Comparison of ENCODE assay signal across 1 cellular context in the genomic region with DNA sequence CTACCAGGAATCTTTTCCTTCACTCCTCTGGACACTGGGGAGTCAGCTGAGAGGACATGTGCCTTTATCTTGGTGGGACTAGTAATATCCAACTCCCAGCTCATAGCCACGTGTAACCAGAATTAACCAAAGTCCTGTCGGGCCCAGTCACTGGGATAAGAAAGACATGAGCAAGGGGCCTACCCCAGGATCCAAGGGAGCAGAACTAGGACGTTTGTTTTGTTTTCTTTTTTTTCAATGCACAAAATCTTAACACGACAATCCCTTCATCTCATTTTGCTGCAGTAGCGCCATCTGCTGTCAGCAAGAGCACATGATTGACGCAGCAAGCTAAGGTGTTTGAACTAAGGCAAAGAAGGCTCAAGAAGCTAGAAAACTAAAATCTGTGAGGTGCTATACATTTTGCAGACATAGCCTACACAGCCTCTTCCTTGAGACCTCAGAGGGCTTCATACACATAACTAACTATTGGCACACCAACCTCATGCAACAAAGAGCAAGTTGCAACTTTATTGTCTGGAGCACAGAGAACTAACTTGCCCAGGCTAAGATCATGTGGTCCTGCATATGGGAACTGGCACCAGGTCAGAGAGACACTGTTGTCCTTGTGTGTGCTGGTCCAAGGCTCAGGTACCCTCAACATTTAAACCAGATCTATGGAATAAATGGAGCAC.
TF ChIP-seq lines count a peak whose summit lies in the region.

No MANE protein-coding gene starts in this region.

TF ChIP-seq in GM23338, 12 proteins besides CTCF, POLR2A, EP300 and RAD21 (continued from another document):
- TF ChIP-seq, protein P1, sequence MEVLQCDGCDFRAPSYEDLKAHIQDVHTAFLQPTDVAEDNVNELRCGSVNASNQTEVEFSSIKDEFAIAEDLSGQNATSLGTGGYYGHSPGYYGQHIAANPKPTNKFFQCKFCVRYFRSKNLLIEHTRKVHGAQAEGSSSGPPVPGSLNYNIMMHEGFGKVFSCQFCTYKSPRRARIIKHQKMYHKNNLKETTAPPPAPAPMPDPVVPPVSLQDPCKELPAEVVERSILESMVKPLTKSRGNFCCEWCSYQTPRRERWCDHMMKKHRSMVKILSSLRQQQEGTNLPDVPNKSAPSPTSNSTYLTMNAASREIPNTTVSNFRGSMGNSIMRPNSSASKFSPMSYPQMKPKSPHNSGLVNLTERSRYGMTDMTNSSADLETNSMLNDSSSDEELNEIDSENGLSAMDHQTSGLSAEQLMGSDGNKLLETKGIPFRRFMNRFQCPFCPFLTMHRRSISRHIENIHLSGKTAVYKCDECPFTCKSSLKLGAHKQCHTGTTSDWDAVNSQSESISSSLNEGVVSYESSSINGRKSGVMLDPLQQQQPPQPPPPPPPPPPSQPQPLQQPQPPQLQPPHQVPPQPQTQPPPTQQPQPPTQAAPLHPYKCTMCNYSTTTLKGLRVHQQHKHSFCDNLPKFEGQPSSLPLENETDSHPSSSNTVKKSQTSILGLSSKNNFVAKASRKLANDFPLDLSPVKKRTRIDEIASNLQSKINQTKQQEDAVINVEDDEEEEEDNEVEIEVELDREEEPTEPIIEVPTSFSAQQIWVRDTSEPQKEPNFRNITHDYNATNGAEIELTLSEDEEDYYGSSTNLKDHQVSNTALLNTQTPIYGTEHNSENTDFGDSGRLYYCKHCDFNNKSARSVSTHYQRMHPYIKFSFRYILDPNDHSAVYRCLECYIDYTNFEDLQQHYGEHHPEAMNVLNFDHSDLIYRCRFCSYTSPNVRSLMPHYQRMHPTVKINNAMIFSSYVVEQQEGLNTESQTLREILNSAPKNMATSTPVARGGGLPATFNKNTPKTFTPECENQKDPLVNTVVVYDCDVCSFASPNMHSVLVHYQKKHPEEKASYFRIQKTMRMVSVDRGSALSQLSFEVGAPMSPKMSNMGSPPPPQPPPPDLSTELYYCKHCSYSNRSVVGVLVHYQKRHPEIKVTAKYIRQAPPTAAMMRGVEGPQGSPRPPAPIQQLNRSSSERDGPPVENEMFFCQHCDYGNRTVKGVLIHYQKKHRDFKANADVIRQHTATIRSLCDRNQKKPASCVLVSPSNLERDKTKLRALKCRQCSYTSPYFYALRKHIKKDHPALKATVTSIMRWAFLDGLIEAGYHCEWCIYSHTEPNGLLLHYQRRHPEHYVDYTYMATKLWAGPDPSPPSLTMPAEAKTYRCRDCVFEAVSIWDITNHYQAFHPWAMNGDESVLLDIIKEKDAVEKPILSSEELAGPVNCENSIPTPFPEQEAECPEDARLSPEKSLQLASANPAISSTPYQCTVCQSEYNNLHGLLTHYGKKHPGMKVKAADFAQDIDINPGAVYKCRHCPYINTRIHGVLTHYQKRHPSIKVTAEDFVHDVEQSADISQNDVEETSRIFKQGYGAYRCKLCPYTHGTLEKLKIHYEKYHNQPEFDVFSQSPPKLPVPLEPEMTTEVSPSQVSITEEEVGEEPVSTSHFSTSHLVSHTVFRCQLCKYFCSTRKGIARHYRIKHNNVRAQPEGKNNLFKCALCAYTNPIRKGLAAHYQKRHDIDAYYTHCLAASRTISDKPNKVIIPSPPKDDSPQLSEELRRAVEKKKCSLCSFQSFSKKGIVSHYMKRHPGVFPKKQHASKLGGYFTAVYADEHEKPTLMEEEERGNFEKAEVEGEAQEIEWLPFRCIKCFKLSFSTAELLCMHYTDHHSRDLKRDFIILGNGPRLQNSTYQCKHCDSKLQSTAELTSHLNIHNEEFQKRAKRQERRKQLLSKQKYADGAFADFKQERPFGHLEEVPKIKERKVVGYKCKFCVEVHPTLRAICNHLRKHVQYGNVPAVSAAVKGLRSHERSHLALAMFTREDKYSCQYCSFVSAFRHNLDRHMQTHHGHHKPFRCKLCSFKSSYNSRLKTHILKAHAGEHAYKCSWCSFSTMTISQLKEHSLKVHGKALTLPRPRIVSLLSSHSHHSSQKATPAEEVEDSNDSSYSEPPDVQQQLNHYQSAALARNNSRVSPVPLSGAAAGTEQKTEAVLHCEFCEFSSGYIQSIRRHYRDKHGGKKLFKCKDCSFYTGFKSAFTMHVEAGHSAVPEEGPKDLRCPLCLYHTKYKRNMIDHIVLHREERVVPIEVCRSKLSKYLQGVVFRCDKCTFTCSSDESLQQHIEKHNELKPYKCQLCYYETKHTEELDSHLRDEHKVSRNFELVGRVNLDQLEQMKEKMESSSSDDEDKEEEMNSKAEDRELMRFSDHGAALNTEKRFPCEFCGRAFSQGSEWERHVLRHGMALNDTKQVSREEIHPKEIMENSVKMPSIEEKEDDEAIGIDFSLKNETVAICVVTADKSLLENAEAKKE (CRISPR knock-in tag; IDR thresholded peaks at IDR 0.05): no peak
- TF ChIP-seq CREB1 (CRISPR knock-in tag; IDR thresholded peaks at IDR 0.05; ENCODE audit: low read depth): no peak
- no peak for TF ChIP-seq NANOG (IDR thresholded peaks at IDR 0.05; ENCODE audit: borderline replicate concordance)
- TF ChIP-seq EZH2phosphoT487 (IDR thresholded peaks at IDR 0.05; ENCODE audit: unreplicated experiment): no peak
